In the genomic region with DNA sequence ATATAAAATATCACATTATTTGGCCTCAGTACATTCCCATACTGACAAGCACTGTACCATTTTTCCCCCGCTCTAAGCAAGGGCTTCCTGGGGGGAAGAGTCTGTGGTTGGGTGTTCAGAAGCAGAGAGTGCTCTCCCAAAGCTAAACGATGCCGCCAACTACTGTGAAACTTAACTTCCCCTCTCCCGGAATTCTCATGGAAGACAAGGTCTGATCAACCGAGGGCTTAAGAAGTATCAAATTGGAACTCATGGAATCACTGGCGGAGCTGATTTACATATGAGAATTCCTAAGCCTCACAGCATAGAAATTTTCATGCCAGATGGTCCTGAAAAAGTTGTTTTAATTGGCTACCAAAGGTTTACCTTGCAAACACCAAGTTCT, we compare ENCODE assay signal across 8 cellular contexts. TPM values are rescaled to one million over a fixed set of nuclear protein-coding genes. Genes with fewer than 3 reads are reported as not detected.
DNase-seq lines count a peak whose midpoint lies in the region; ATAC-seq and TF ChIP-seq lines count a peak whose summit lies in the region.

No MANE protein-coding gene starts in this region.

- ATAC-seq in HG03139 (IDR thresholded peaks at IDR 0.05; ENCODE audit: unreplicated experiment), result peak; percentile 19
- no peak for ATAC-seq in activated B cell treated with CpG ODN at 0.5 μM for 24 hours (ENCODE audit: low read depth)

- H3K36me3 Mint-ChIP-seq in activated B cell treated with CpG ODN at 0.5 μM for 24 hours (ENCODE audit: low read depth) (peaks cover 18% of the 10 kb centered on the region), glutamatergic neuron (ENCODE audit: unreplicated experiment) (no peaks in the 10 kb centered on the region)

- H3K27ac ChIP-seq in prostate gland, result peak overlapping the region; percentile 91 to 93

- H3K9me3 Mint-ChIP-seq in activated B cell treated with CpG ODN at 0.5 μM for 24 hours (no peaks in the 10 kb centered on the region), glutamatergic neuron (ENCODE audit: unreplicated experiment) (no peaks in the 10 kb centered on the region)

- no peak for TF ChIP-seq POLR2A in prostate gland (IDR thresholded peaks at IDR 0.05)

- CTCF ChIA-PET in activated B cell treated with CpG ODN at 0.5 μM for 24 hours (lab: Charles Lee), result no interaction called here

- H3K27ac Mint-ChIP-seq in activated B cell treated with CpG ODN at 0.5 μM for 24 hours (peak overlapping the region; percentile 91), glutamatergic neuron (ENCODE audit: unreplicated experiment) (peak overlapping the region; percentile 79)

- no peaks in the 10 kb centered on the region for H3K27me3 ChIP-seq in prostate gland (replicated peaks; ENCODE audit: insufficient read depth)

- 13% methylated on average over 6 of the region's 6 CpGs for WGBS in prostate gland

- POLR2A ChIA-PET in activated B cell treated with CpG ODN at 0.5 μM for 24 hours (lab: Charles Lee), result interaction anchor here (1.2 to 1.7 kb wide), 2 partner anchors 58 to 148 kb away, joined by 3 to 5 read pairs; no protein-coding TSS in a partner anchor

- H3K4me3 Mint-ChIP-seq in activated B cell treated with CpG ODN at 0.5 μM for 24 hours (peak overlapping the region; percentile 95), glutamatergic neuron (ENCODE audit: unreplicated experiment) (peak overlapping the region; percentile 94)

- H3K4me1 Mint-ChIP-seq in activated B cell treated with CpG ODN at 0.5 μM for 24 hours (peaks cover 32% of the 10 kb centered on the region), glutamatergic neuron (ENCODE audit: low read depth, unreplicated experiment) (peaks cover 11% of the 10 kb centered on the region)

- H3K4me3 ChIP-seq in prostate gland, result peak overlapping the region; percentile 94

- DNase-seq in NCI-H345 (lab: John Stamatoyannopoulos, UW) (peak; percentile 43), NCI-H345 treated with DMSO at 0.1 percent for 48 hours (lab: John Stamatoyannopoulos, UW; ENCODE audit: unreplicated experiment) (no peak), activated B cell treated with CpG ODN at 0.5 μM for 24 hours (no peak), glutamatergic neuron (no peak), prostate gland (ENCODE audit: low spot score) (peak; percentile 7), NCI-H2081 treated with DMSO at 0.1 percent for 48 hours (lab: John Stamatoyannopoulos, UW) (no peak), posterior vena cava (ENCODE audit: low spot score) (no peak)

- no peaks in the 10 kb centered on the region for H3K27me3 Mint-ChIP-seq in activated B cell treated with CpG ODN at 0.5 μM for 24 hours
- H3K27me3 Mint-ChIP-seq in glutamatergic neuron (ENCODE audit: unreplicated experiment), result no peaks in the 10 kb centered on the region

- intact Hi-C loops in activated B cell treated with CpG ODN at 0.5 μM for 24 hours (cut with micrococcal nuclease) (loop anchor here (1.0 to 2.0 kb wide), 5 partner anchors 61 to 490 kb away; partner anchors contain the start of genes COL4A3 and COL4A4), prostate gland (cut with DNase I) (loop anchor here (10.0 kb wide), 1 partner anchor 190 kb away; no protein-coding TSS in a partner anchor), posterior vena cava (cut with DNase I) (no loop called here)

- H3K9me3 ChIP-seq in prostate gland, result no peaks in the 10 kb centered on the region

- TF ChIP-seq CTCF in activated B cell treated with CpG ODN at 0.5 μM for 24 hours (IDR thresholded peaks at IDR 0.05), result no peak
- no peak for TF ChIP-seq CTCF in glutamatergic neuron (IDR thresholded peaks at IDR 0.05; ENCODE audit: partially characterized antibody, unreplicated experiment)
- TF ChIP-seq CTCF in prostate gland (IDR thresholded peaks at IDR 0.05), result no peak

- H3K4me1 ChIP-seq in prostate gland (replicated peaks), result no peaks in the 10 kb centered on the region

- H3K36me3 ChIP-seq in prostate gland, result no peaks in the 10 kb centered on the region

RNA-seq across cellular contexts. Expression of gene MFF, which starts 0.4 kb away (rescaled TPM):
- 66.4 and 78.9 TPM in 2 replicates for total RNA-seq in activated B cell treated with CpG ODN at 0.5 μM for 24 hours
- 108 TPM for total RNA-seq in glutamatergic neuron (ENCODE audit: unreplicated experiment)
- 100 to 1,000 TPM in 1 of 2 donors, 10 to 100 TPM in 1; 94.7 to 180 TPM for total RNA-seq in prostate gland
- total RNA-seq in posterior vena cava, result 10 to 100 TPM; 52.2 to 55.2 TPM

RNA-seq across cellular contexts. Expression of gene TM4SF20, which starts 54.4 kb away (rescaled TPM):
- not detected in 2 replicates for total RNA-seq in activated B cell treated with CpG ODN at 0.5 μM for 24 hours
- total RNA-seq in glutamatergic neuron (ENCODE audit: unreplicated experiment), result not detected
- total RNA-seq in prostate gland, result not detected
- total RNA-seq in posterior vena cava, result under 1 TPM in 1 of 2 donors, not detected in 1; 0.10 TPM

Comparison
In these comparisons a context has a peak if more than half of its experiments do, and no peak if none do; other contexts are left out.
1. DNase-seq: peak in NCI-H345 (single experiment) and prostate gland (single experiment); none in NCI-H345 treated with DMSO at 0.1 percent for 48 hours (single experiment), activated B cell treated with CpG ODN at 0.5 μM for 24 hours (single experiment), glutamatergic neuron (single experiment), NCI-H2081 treated with DMSO at 0.1 percent for 48 hours (single experiment) and posterior vena cava (single experiment).
2. intact Hi-C loops: an anchor here in activated B cell treated with CpG ODN at 0.5 μM for 24 hours (1.0 to 2.0 kb wide) and prostate gland (10.0 kb wide); none called in posterior vena cava.